ENCODE assay signal across 1 cellular context in genomic region chr12:6613776-6614512, GRCh38.
TF ChIP-seq lines count a peak whose summit lies in the region.

No MANE protein-coding gene starts in this region.

TF ChIP-seq in HepG2, 621 proteins besides CTCF, POLR2A, EP300 and RAD21 (continued from another document and continues in another):
- TF ChIP-seq AHDC1 (CRISPR knock-in tag; IDR thresholded peaks at IDR 0.05; ENCODE audit: borderline replicate concordance) (no peak), ZNF580 (CRISPR knock-in tag; IDR thresholded peaks at IDR 0.05; ENCODE audit: borderline replicate concordance, low read depth) (no peak), ZNF737 (CRISPR knock-in tag; IDR thresholded peaks at IDR 0.05; ENCODE audit: borderline replicate concordance) (no peak), REST (IDR thresholded peaks at IDR 0.05; ENCODE audit: borderline replicate concordance in 1 of 2, low read depth in 1 of 2, low read length in 2 of 2) (no peak), SP140L (CRISPR knock-in tag; IDR thresholded peaks at IDR 0.05; ENCODE audit: borderline replicate concordance) (no peak), ARNTL (CRISPR knock-in tag; IDR thresholded peaks at IDR 0.05) (no peak; the same call in 1 of the 2 replicates), NPAS2 (CRISPR knock-in tag; IDR thresholded peaks at IDR 0.05; ENCODE audit: borderline replicate concordance) (no peak), ZNF782 (CRISPR knock-in tag; IDR thresholded peaks at IDR 0.05; ENCODE audit: borderline replicate concordance) (peak; percentile 81; the same call in 1 of the 2 replicates), YY1 (IDR thresholded peaks at IDR 0.05; ENCODE audit: insufficient read depth, insufficient replicate concordance, low read depth, low read length) (no peak), SIX4 (CRISPR knock-in tag; IDR thresholded peaks at IDR 0.05) (no peak), TP53 (CRISPR knock-in tag; conservative IDR thresholded peaks at IDR 0.05) (no peak), BRD4 (CRISPR knock-in tag; IDR thresholded peaks at IDR 0.05) (no peak), IRF9 (CRISPR knock-in tag; IDR thresholded peaks at IDR 0.05; ENCODE audit: borderline replicate concordance) (no peak), IKZF5 (CRISPR knock-in tag; IDR thresholded peaks at IDR 0.05) (0 out of 2 replicates have a peak, but pooled peaks have one; percentile 41), ARID2 (CRISPR knock-in tag; IDR thresholded peaks at IDR 0.05; ENCODE audit: borderline replicate concordance) (no peak), NAIF1 (CRISPR knock-in tag; IDR thresholded peaks at IDR 0.05; ENCODE audit: borderline replicate concordance) (no peak), HMG20A (CRISPR knock-in tag; IDR thresholded peaks at IDR 0.05; ENCODE audit: borderline replicate concordance) (no peak; the same call in 1 of the 2 replicates), ZBTB20 (CRISPR knock-in tag; IDR thresholded peaks at IDR 0.05; ENCODE audit: borderline replicate concordance, low read depth) (no peak), ZNF784 (CRISPR knock-in tag; IDR thresholded peaks at IDR 0.05; ENCODE audit: borderline replicate concordance) (no peak), ZNF878 (CRISPR knock-in tag; IDR thresholded peaks at IDR 0.05) (no peak), NR3C1 (CRISPR knock-in tag; IDR thresholded peaks at IDR 0.05) (no peak), ARHGAP35 (CRISPR knock-in tag; IDR thresholded peaks at IDR 0.05; ENCODE audit: borderline replicate concordance) (no peak), ZNF10 (CRISPR knock-in tag; IDR thresholded peaks at IDR 0.05; ENCODE audit: borderline replicate concordance, low read depth) (no peak), HNF1A (IDR thresholded peaks at IDR 0.05; ENCODE audit: low read depth) (no peak), HNF1A (CRISPR knock-in tag; IDR thresholded peaks at IDR 0.05; ENCODE audit: borderline replicate concordance) (no peak), ZNF296 (CRISPR knock-in tag; conservative IDR thresholded peaks at IDR 0.05) (no peak), BORCS8-MEF2B (CRISPR knock-in tag; IDR thresholded peaks at IDR 0.05) (peak; percentile 25; the same call in 1 of the 2 replicates), KAT7 (CRISPR knock-in tag; IDR thresholded peaks at IDR 0.05; ENCODE audit: borderline replicate concordance) (no peak), NFKB2 (CRISPR knock-in tag; IDR thresholded peaks at IDR 0.05; ENCODE audit: borderline replicate concordance) (peak; percentile 39; the same call in 1 of the 2 replicates), ZSCAN5A (CRISPR knock-in tag; IDR thresholded peaks at IDR 0.05; ENCODE audit: borderline replicate concordance) (no peak), ZNF598 (CRISPR knock-in tag; IDR thresholded peaks at IDR 0.05; ENCODE audit: borderline replicate concordance) (no peak), ZSCAN25 (CRISPR knock-in tag; IDR thresholded peaks at IDR 0.05) (no peak; the same call in 1 of the 2 replicates), HNRNPLL (IDR thresholded peaks at IDR 0.05; ENCODE audit: low read depth, low read length, poor library complexity, severe bottlenecking) (peak; percentile 53), SNAI1 (CRISPR knock-in tag; IDR thresholded peaks at IDR 0.05; ENCODE audit: borderline replicate concordance) (no peak), GMEB2 (CRISPR knock-in tag; IDR thresholded peaks at IDR 0.05; ENCODE audit: low read depth) (no peak), ELF1 (CRISPR knock-in tag; IDR thresholded peaks at IDR 0.05) (no peak; the same call in 1 of the 2 replicates)
